In genomic region chr7:90973146-90973545, GRCh38 we compare ENCODE assay signal across 25 cellular contexts.
DNase-seq lines count a peak whose midpoint lies in the region; ATAC-seq, FAIRE-seq and TF ChIP-seq lines count a peak whose summit lies in the region.
"Had no signal": no experiment of that assay in that cellular context is flagged by ENCODE, and none has a peak within 500 bp of the region (broad histone marks: within the 10 kb centered on the region; RNA-seq: fewer than 3 reads in every experiment).

No MANE protein-coding gene starts in this region.

- H3K9me1 ChIP-seq in endothelial cell of umbilical vein (replicated peaks; ENCODE audit: control insufficient read depth, extremely low read depth, insufficient read depth, low read length), result no peaks in the 10 kb centered on the region

- ATAC-seq in GM19463 (IDR thresholded peaks at IDR 0.05; ENCODE audit: unreplicated experiment), result no peak
- ATAC-seq: CD8-positive, alpha-beta T cell had no signal

- H3K9me3 ChIP-seq in endothelial cell of umbilical vein (replicated peaks; ENCODE audit: control insufficient read depth, insufficient read depth, low read length), result no peaks in the 10 kb centered on the region
- H3K9me3 ChIP-seq: suprapubic skin, vagina had no signal

- H3K27me3 ChIP-seq in endothelial cell of umbilical vein (ENCODE audit: control insufficient read depth in 2 of 2, insufficient read depth in 2 of 2, low read length in 2 of 2), result no peaks in the 10 kb centered on the region
- H3K27me3 ChIP-seq: esophagus squamous epithelium, right atrium auricular region, suprapubic skin, vagina had no signal

- DNase-seq in NCI-H82 (lab: John Stamatoyannopoulos, UW) (peak; percentile 16), NCI-H82 treated with DMSO at 0.1 percent for 48 hours (lab: John Stamatoyannopoulos, UW; ENCODE audit: unreplicated experiment) (no peak), NCI-H524 (lab: John Stamatoyannopoulos, UW) (peak; percentile 79 to 96), endothelial cell of umbilical vein (ENCODE audit: low read depth, low spot score) (no peak), HuH-7.5 (ENCODE audit: low spot score) (no peak), coronary artery (ENCODE audit: low spot score) (no peak), SW480 (ENCODE audit: low spot score) (no peak)
- DNase-seq: activated CD4-positive, alpha-beta T cell treated with anti-CD3 and anti-CD28 coated beads, Interleukin-2, amount 10 ng/mL, durations not matched to agents 7 days and 5 days; activated CD8-positive, alpha-beta memory T cell treated with anti-CD3 and anti-CD28 coated beads, Interleukin-2, amount 50 U/mL, for 4 hours; activated effector memory CD4-positive, alpha-beta T cell treated with Interleukin-2 at 50 U/mL for 16 hours; CD8-positive, alpha-beta T cell; central memory CD4-positive, alpha-beta T cell; DMS79 treated with DMSO at 0.1 percent for 48 hours; effector CD4-positive, alpha-beta T cell; esophagus squamous epithelium; H9; hippocampal formation; KG1; mammary epithelial cell; NCI-H2029; occipital lobe had no signal

- no peak overlapping the region for H2AFZ ChIP-seq in endothelial cell of umbilical vein (ENCODE audit: low read depth, low read length)

- TF ChIP-seq CTCF in endothelial cell of umbilical vein (IDR thresholded peaks at IDR 0.05; ENCODE audit: extremely low read depth in 1 of 2, insufficient read depth in 1 of 2, low read depth in 1 of 2, low read length in 2 of 2), result no peak
- no peak for TF ChIP-seq CTCF in coronary artery (IDR thresholded peaks at IDR 0.05)

- no peak for FAIRE-seq in endothelial cell of umbilical vein (lab: Jason Lieb, UNC)

- H3K79me2 ChIP-seq in endothelial cell of umbilical vein (ENCODE audit: control insufficient read depth, insufficient read depth, low read length), result no peaks in the 10 kb centered on the region

- CTCF ChIA-PET in endothelial cell of umbilical vein (lab: Charles Lee), result interaction anchor here (1.0 kb wide), 1 partner anchor 14 kb away, joined by 3 read pairs; no protein-coding TSS in a partner anchor

- H3K9ac ChIP-seq in endothelial cell of umbilical vein (replicated peaks; ENCODE audit: extremely low read depth, insufficient read depth, low read length), result no peak overlapping the region

- no peaks in the 10 kb centered on the region for H3K36me3 ChIP-seq in endothelial cell of umbilical vein (ENCODE audit: control insufficient read depth in 2 of 2, extremely low read depth in 1 of 2, insufficient read depth in 2 of 2, low read length in 2 of 2)
- H3K36me3 ChIP-seq: esophagus squamous epithelium, right atrium auricular region, suprapubic skin, vagina had no signal

- H3K4me3 ChIP-seq in endothelial cell of umbilical vein (replicated peaks in 1 of 3; ENCODE audit: insufficient read depth in 1 of 3, low read depth in 1 of 3, low read length in 3 of 3) (no peak overlapping the region), coronary artery (no peak overlapping the region)
- H3K4me3 ChIP-seq: esophagus squamous epithelium, right atrium auricular region, suprapubic skin, vagina had no signal

- intact Hi-C loops in endothelial cell of umbilical vein (cut with micrococcal nuclease), result no loop called here

- no peak overlapping the region for H3K4me2 ChIP-seq in endothelial cell of umbilical vein (ENCODE audit: insufficient read depth, low read length)

- POLR2A ChIA-PET in endothelial cell of umbilical vein (lab: Charles Lee), result no interaction called here

- no peaks in the 10 kb centered on the region for H3K4me1 ChIP-seq in endothelial cell of umbilical vein (ENCODE audit: control insufficient read depth, extremely low read depth, insufficient read depth, low read length)
- H3K4me1 ChIP-seq: esophagus squamous epithelium, right atrium auricular region, suprapubic skin, vagina had no signal

- H4K20me1 ChIP-seq in endothelial cell of umbilical vein (replicated peaks; ENCODE audit: control insufficient read depth, extremely low read depth, insufficient read depth, low read length), result no peaks in the 10 kb centered on the region

- BruUV-seq in endothelial cell of umbilical vein (replicated peaks; lab: Mats Ljungman, UMichigan), result no TSS peak

- TF ChIP-seq POLR2A in endothelial cell of umbilical vein (IDR thresholded peaks at IDR 0.05; ENCODE audit: low read depth, low read length), result no peak

- H3K27ac ChIP-seq in endothelial cell of umbilical vein (ENCODE audit: insufficient read depth, low read depth, low read length) (no peak overlapping the region), coronary artery (no peak overlapping the region)
- H3K27ac ChIP-seq: esophagus squamous epithelium, right atrium auricular region, suprapubic skin, vagina had no signal

- dilution Hi-C loops in endothelial cell of umbilical vein (cut with MboI; ENCODE audit: extremely low pct_ligation_motif_present, low sequenced_read_pairs), result no loop called here

TF ChIP-seq in endothelial cell of umbilical vein, 7 proteins besides CTCF, POLR2A, EP300 and RAD21:
- TF ChIP-seq FOS (IDR thresholded peaks at IDR 0.05; ENCODE audit: borderline replicate concordance, insufficient read depth, low read length), result peak; percentile 5
- no peak for TF ChIP-seq MYC (IDR thresholded peaks at IDR 0.05; ENCODE audit: low read depth, low read length)
- no peak for TF ChIP-seq JUN (IDR thresholded peaks at IDR 0.05; ENCODE audit: borderline replicate concordance, insufficient read depth, insufficient read length, low read depth)
- no peak for TF ChIP-seq EZH2 (IDR thresholded peaks at IDR 0.05; ENCODE audit: borderline replicate concordance, low read depth, low read length, severe bottlenecking)

Comparison
In these comparisons a context has a peak if more than half of its experiments do, and no peak if none do; other contexts are left out.
1. DNase-seq: peak in NCI-H82 (single experiment) and NCI-H524 (2 of 2); none in NCI-H82 treated with DMSO at 0.1 percent for 48 hours (single experiment), endothelial cell of umbilical vein (single experiment), HuH-7.5 (single experiment), coronary artery (single experiment) and SW480 (single experiment).